ENCODE assay signal across 19 cellular contexts in the genomic region with DNA sequence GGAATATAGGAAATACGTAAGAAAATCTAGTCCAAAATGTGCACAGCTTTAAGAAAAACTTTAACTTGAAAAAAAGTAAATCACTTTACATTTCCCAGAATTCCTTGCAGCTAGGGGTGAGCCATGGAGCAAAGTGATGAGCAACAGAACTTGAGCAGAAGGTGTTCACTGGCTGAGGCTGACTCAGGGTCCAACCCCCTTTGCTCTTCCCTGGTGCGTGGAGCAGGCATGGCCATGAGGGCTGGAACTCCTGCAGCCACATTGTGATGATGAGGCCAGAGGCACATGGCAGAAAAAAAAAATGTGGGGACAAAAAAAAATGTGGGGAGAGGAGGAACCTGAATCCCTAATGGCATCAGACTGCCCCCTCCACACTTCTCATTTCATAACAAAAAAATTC.
"Had no signal": no experiment of that assay in that cellular context is flagged by ENCODE, and none has a peak within 500 bp of the region (broad histone marks: within the 10 kb centered on the region; RNA-seq: fewer than 3 reads in every experiment).

No MANE protein-coding gene starts in this region.

- H3K4me1 ChIP-seq: psoas muscle, right lobe of liver, tibial nerve, vagina had no signal

- H3K36me3 ChIP-seq: right lobe of liver, upper lobe of right lung, vagina had no signal

- DNase-seq: effector CD4-positive, alpha-beta T cell; endodermal cell; heart left ventricle; hippocampal formation; kidney glomerular epithelial cell; mesendoderm; naive B cell; nephron progenitor cell; psoas muscle; retina; right lobe of liver; stimulated activated CD4-positive, alpha-beta T cell treated with anti-CD3 and anti-CD28 coated beads, Interleukin-15, amount 100 ng/mL, for 24 hours; stimulated activated CD4-positive, alpha-beta T cell treated with anti-CD3 and anti-CD28 coated beads, Interleukin-1b, Interleukin-23, amount 100 ng/mL, for 48 hours; stimulated activated CD4-positive, alpha-beta T cell treated with anti-CD3 and anti-CD28 coated beads, Interleukin-4, amount 100 ng/mL, for 24 hours; upper lobe of right lung had no signal

- H3K4me3 ChIP-seq: heart left ventricle, psoas muscle, right lobe of liver, spleen, tibial nerve, upper lobe of right lung, vagina had no signal

- H3K27me3 ChIP-seq: heart left ventricle, right lobe of liver, spleen, tibial nerve, upper lobe of right lung, vagina had no signal

- ATAC-seq: heart left ventricle; psoas muscle; right lobe of liver; stimulated activated memory B cell treated with anti-CD40 and anti-IgM and Interleukin-4, amounts not matched to agents 10 μg/mL and 1 μg/mL and 100 μg/mL, for 72 hours; upper lobe of right lung had no signal

- H3K27ac ChIP-seq: heart left ventricle, psoas muscle, right lobe of liver, spleen, tibial nerve, upper lobe of right lung, vagina had no signal

- H3K9me3 ChIP-seq: heart left ventricle, psoas muscle, right lobe of liver, tibial nerve, upper lobe of right lung, vagina had no signal
